Comparison of ENCODE assay signal across 16 cellular contexts in genomic region chr12:92524489-92524888, GRCh38.
DNase-seq lines count a peak whose midpoint lies in the region; ATAC-seq and TF ChIP-seq lines count a peak whose summit lies in the region.
"Had no signal": no experiment of that assay in that cellular context is flagged by ENCODE, and none has a peak within 500 bp of the region (broad histone marks: within the 10 kb centered on the region; RNA-seq: fewer than 3 reads in every experiment).

No MANE protein-coding gene starts in this region.

- peaks cover 17% of the 10 kb centered on the region for H3K9me3 Mint-ChIP-seq in stimulated activated naive CD8-positive, alpha-beta T cell treated with anti-CD3 and anti-CD28 coated beads, Interleukin-15, Interleukin-2, amounts not matched to agents 100 ng/mL and 50 ng/mL, for 24 hours
- H3K9me3 Mint-ChIP-seq in stimulated activated naive CD8-positive, alpha-beta T cell treated with anti-CD3 and anti-CD28 coated beads, Interleukin-15, amount 100 ng/mL, for 72 hours = peaks cover 9 to 18% of the 10 kb centered on the region in 2 donors
- H3K9me3 Mint-ChIP-seq in activated CD4-positive, alpha-beta memory T cell treated with anti-CD3 and anti-CD28 coated beads for 36 hours = peaks cover 9% of the 10 kb centered on the region
- peaks cover 5 to 19% of the 10 kb centered on the region in 2 donors for H3K9me3 Mint-ChIP-seq in effector memory CD8-positive, alpha-beta T cell

- no peak overlapping the region for H3K4me3 ChIP-seq in suprapubic skin
- H3K4me3 ChIP-seq: A549, K562, SJCRH30 had no signal

- intact Hi-C loops in activated CD4-positive, alpha-beta memory T cell treated with anti-CD3 and anti-CD28 coated beads for 36 hours (cut with micrococcal nuclease) = no loop called here

- H3K36me3 ChIP-seq in suprapubic skin = no peaks in the 10 kb centered on the region
- H3K36me3 ChIP-seq: SJCRH30 had no signal

- no peaks in the 10 kb centered on the region for H3K36me3 Mint-ChIP-seq in stimulated activated naive CD8-positive, alpha-beta T cell treated with anti-CD3 and anti-CD28 coated beads, Interleukin-15, Interleukin-2, amounts not matched to agents 100 ng/mL and 50 ng/mL, for 24 hours (ENCODE audit: low read depth)
- no peaks in the 10 kb centered on the region for H3K36me3 Mint-ChIP-seq in activated CD4-positive, alpha-beta memory T cell treated with anti-CD3 and anti-CD28 coated beads for 36 hours
- no peaks in the 10 kb centered on the region for H3K36me3 Mint-ChIP-seq in effector memory CD8-positive, alpha-beta T cell (ENCODE audit: insufficient read depth)

- peak overlapping the region; percentile 1 for H3K27ac Mint-ChIP-seq in stimulated activated naive CD8-positive, alpha-beta T cell treated with anti-CD3 and anti-CD28 coated beads, Interleukin-15, Interleukin-2, amounts not matched to agents 100 ng/mL and 50 ng/mL, for 24 hours
- H3K27ac Mint-ChIP-seq in stimulated activated naive CD8-positive, alpha-beta T cell treated with anti-CD3 and anti-CD28 coated beads, Interleukin-15, amount 100 ng/mL, for 72 hours = no peak overlapping the region
- peak overlapping the region; percentile 31 for H3K27ac Mint-ChIP-seq in activated CD4-positive, alpha-beta memory T cell treated with anti-CD3 and anti-CD28 coated beads for 36 hours
- peak overlapping the region; percentile 87 to 94 for H3K27ac Mint-ChIP-seq in effector memory CD8-positive, alpha-beta T cell

- no peaks in the 10 kb centered on the region for H3K9me3 ChIP-seq in suprapubic skin
- H3K9me3 ChIP-seq: A549, SJCRH30 had no signal

- TF ChIP-seq EP300 in suprapubic skin (IDR thresholded peaks at IDR 0.05) = no peak

- TF ChIP-seq POLR2A in suprapubic skin (IDR thresholded peaks at IDR 0.05) = no peak

- CTCF ChIA-PET in activated CD4-positive, alpha-beta memory T cell treated with anti-CD3 and anti-CD28 coated beads for 36 hours (lab: Charles Lee) = interaction anchor here (0.9 to 1.1 kb wide), 2 partner anchors 11 to 1142 kb away, joined by 3 to 5 read pairs; no protein-coding TSS in a partner anchor

- 92% methylated on average over 4 of the region's 4 CpGs for WGBS in suprapubic skin

- no peak for ATAC-seq in stimulated activated naive CD8-positive, alpha-beta T cell treated with anti-CD3 and anti-CD28 coated beads, Interleukin-15, amount 100 ng/mL, for 72 hours
- peak; percentile 54 for ATAC-seq in effector memory CD8-positive, alpha-beta T cell (replicated peaks)
- no peak for ATAC-seq in GM21529 (IDR thresholded peaks at IDR 0.05; ENCODE audit: unreplicated experiment)
- ATAC-seq: A549, K562, Panc1 had no signal

- no peaks in the 10 kb centered on the region for H3K27me3 Mint-ChIP-seq in stimulated activated naive CD8-positive, alpha-beta T cell treated with anti-CD3 and anti-CD28 coated beads, Interleukin-15, Interleukin-2, amounts not matched to agents 100 ng/mL and 50 ng/mL, for 24 hours
- H3K27me3 Mint-ChIP-seq in stimulated activated naive CD8-positive, alpha-beta T cell treated with anti-CD3 and anti-CD28 coated beads, Interleukin-15, amount 100 ng/mL, for 72 hours = no peaks in the 10 kb centered on the region
- H3K27me3 Mint-ChIP-seq in activated CD4-positive, alpha-beta memory T cell treated with anti-CD3 and anti-CD28 coated beads for 36 hours = no peaks in the 10 kb centered on the region
- no peaks in the 10 kb centered on the region for H3K27me3 Mint-ChIP-seq in effector memory CD8-positive, alpha-beta T cell

- H3K4me3 Mint-ChIP-seq in stimulated activated naive CD8-positive, alpha-beta T cell treated with anti-CD3 and anti-CD28 coated beads, Interleukin-15, Interleukin-2, amounts not matched to agents 100 ng/mL and 50 ng/mL, for 24 hours = no peak overlapping the region
- no peak overlapping the region for H3K4me3 Mint-ChIP-seq in stimulated activated naive CD8-positive, alpha-beta T cell treated with anti-CD3 and anti-CD28 coated beads, Interleukin-15, amount 100 ng/mL, for 72 hours
- H3K4me3 Mint-ChIP-seq in activated CD4-positive, alpha-beta memory T cell treated with anti-CD3 and anti-CD28 coated beads for 36 hours = no peak overlapping the region
- H3K4me3 Mint-ChIP-seq in effector memory CD8-positive, alpha-beta T cell = peak overlapping the region; percentile 18 to 61

- H3K27me3 ChIP-seq in suprapubic skin = no peaks in the 10 kb centered on the region
- H3K27me3 ChIP-seq: SJCRH30 had no signal

- no peak for TF ChIP-seq CTCF in suprapubic skin (IDR thresholded peaks at IDR 0.05)

- DNase-seq in stimulated activated naive CD8-positive, alpha-beta T cell treated with anti-CD3 and anti-CD28 coated beads, Interleukin-15, amount 100 ng/mL, for 72 hours = no peak
- DNase-seq in activated CD4-positive, alpha-beta memory T cell treated with anti-CD3 and anti-CD28 coated beads for 36 hours = no peak
- no peak for DNase-seq in effector memory CD8-positive, alpha-beta T cell
- no peak for DNase-seq in suprapubic skin (ENCODE audit: low spot score in 2 of 2)
- no peak for DNase-seq in effector CD8-positive, alpha-beta T cell (lab: John Stamatoyannopoulos, UW)
- DNase-seq: DND-41, GOT3, NCI-H1105, NCI-H2081, NCI-H446 treated with DMSO at 0.1 percent for 48 hours, SJCRH30 had no signal

- no peak overlapping the region for H3K27ac ChIP-seq in suprapubic skin
- H3K27ac ChIP-seq: A549, SJCRH30 had no signal

- H3K4me1 ChIP-seq in suprapubic skin = no peaks in the 10 kb centered on the region
- H3K4me1 ChIP-seq: A549, SJCRH30 had no signal

- POLR2A ChIA-PET in activated CD4-positive, alpha-beta memory T cell treated with anti-CD3 and anti-CD28 coated beads for 36 hours (lab: Charles Lee) = interaction anchor here (0.6 kb wide), 1 partner anchor 30 kb away, joined by 3 read pairs; no protein-coding TSS in a partner anchor

- peaks cover 36% of the 10 kb centered on the region for H3K4me1 Mint-ChIP-seq in stimulated activated naive CD8-positive, alpha-beta T cell treated with anti-CD3 and anti-CD28 coated beads, Interleukin-15, Interleukin-2, amounts not matched to agents 100 ng/mL and 50 ng/mL, for 24 hours (ENCODE audit: low read depth)
- H3K4me1 Mint-ChIP-seq in stimulated activated naive CD8-positive, alpha-beta T cell treated with anti-CD3 and anti-CD28 coated beads, Interleukin-15, amount 100 ng/mL, for 72 hours = peaks cover 22% of the 10 kb centered on the region
- peaks cover 24% of the 10 kb centered on the region for H3K4me1 Mint-ChIP-seq in activated CD4-positive, alpha-beta memory T cell treated with anti-CD3 and anti-CD28 coated beads for 36 hours (ENCODE audit: low read depth)
- peaks cover 16 to 22% of the 10 kb centered on the region in 2 donors for H3K4me1 Mint-ChIP-seq in effector memory CD8-positive, alpha-beta T cell (ENCODE audit: low read depth in 2 of 2)

Comparison
In these comparisons a context has a peak if more than half of its experiments do, and no peak if none do; other contexts are left out.
1. H3K27ac Mint-ChIP-seq: peak in stimulated activated naive CD8-positive, alpha-beta T cell treated with anti-CD3 and anti-CD28 coated beads, Interleukin-15, Interleukin-2, amounts not matched to agents 100 ng/mL and 50 ng/mL, for 24 hours (single experiment), activated CD4-positive, alpha-beta memory T cell treated with anti-CD3 and anti-CD28 coated beads for 36 hours (single experiment) and effector memory CD8-positive, alpha-beta T cell (2 of 2); none in stimulated activated naive CD8-positive, alpha-beta T cell treated with anti-CD3 and anti-CD28 coated beads, Interleukin-15, amount 100 ng/mL, for 72 hours (0 of 2).
2. H3K4me3 Mint-ChIP-seq: peak in effector memory CD8-positive, alpha-beta T cell (2 of 2); none in stimulated activated naive CD8-positive, alpha-beta T cell treated with anti-CD3 and anti-CD28 coated beads, Interleukin-15, Interleukin-2, amounts not matched to agents 100 ng/mL and 50 ng/mL, for 24 hours (single experiment), stimulated activated naive CD8-positive, alpha-beta T cell treated with anti-CD3 and anti-CD28 coated beads, Interleukin-15, amount 100 ng/mL, for 72 hours (0 of 2) and activated CD4-positive, alpha-beta memory T cell treated with anti-CD3 and anti-CD28 coated beads for 36 hours (single experiment).